Comparison of ENCODE assay signal across 1 cellular context in the genomic region with DNA sequence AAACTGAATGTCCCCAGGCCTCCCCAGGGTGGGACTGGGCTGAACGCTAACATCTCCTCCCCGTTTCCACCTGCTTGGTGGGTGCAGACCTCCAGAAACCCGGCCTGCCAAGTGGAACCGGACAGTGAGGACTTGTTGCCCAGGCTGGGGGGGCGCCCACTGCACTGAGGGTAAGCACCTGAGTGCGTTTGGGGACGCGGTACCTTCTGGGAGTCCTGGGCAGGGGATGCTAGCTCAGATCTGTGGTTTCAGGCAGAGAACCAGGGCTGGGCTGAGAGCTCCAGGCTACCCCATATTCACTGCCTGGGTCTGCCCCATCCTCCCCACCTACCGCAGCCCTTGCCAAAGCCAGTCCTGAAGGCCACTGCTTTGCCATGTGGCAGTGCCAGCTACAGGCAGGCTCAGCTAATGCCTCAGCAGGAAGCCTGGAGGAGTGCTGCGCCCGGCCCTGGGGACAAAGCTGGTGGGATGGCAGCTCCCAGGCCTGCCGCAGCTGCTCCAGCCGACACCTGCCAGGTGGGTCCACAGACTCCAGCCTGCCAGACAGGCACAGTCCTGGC.
TF ChIP-seq lines count a peak whose summit lies in the region.

No MANE protein-coding gene starts in this region.

TF ChIP-seq in K562, 482 proteins besides CTCF, POLR2A, EP300 and RAD21 (continued from another document):
- no peak for TF ChIP-seq BRCA1 (IDR thresholded peaks at IDR 0.05)
- 0 out of 2 replicates have a peak, but pooled peaks have one; percentile 13 for TF ChIP-seq BRCA1 (CRISPR knock-in tag; IDR thresholded peaks at IDR 0.05)
- peak; percentile 22 for TF ChIP-seq HMGN3 (IDR thresholded peaks at IDR 0.05; ENCODE audit: borderline replicate concordance, extremely low read depth, insufficient read length, low read depth, low read length)
- TF ChIP-seq ZNF717 (CRISPR knock-in tag; IDR thresholded peaks at IDR 0.05), result no peak
- TF ChIP-seq, protein P1, sequence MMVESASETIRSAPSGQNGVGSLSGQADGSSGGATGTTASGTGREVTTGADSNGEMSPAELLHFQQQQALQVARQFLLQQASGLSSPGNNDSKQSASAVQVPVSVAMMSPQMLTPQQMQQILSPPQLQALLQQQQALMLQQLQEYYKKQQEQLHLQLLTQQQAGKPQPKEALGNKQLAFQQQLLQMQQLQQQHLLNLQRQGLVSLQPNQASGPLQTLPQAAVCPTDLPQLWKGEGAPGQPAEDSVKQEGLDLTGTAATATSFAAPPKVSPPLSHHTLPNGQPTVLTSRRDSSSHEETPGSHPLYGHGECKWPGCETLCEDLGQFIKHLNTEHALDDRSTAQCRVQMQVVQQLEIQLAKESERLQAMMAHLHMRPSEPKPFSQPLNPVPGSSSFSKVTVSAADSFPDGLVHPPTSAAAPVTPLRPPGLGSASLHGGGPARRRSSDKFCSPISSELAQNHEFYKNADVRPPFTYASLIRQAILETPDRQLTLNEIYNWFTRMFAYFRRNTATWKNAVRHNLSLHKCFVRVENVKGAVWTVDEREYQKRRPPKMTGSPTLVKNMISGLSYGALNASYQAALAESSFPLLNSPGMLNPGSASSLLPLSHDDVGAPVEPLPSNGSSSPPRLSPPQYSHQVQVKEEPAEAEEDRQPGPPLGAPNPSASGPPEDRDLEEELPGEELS (CRISPR knock-in tag; IDR thresholded peaks at IDR 0.05; ENCODE audit: borderline replicate concordance), result 0 out of 2 replicates have a peak, but pooled peaks have one; percentile 41
- TF ChIP-seq, protein P2, sequence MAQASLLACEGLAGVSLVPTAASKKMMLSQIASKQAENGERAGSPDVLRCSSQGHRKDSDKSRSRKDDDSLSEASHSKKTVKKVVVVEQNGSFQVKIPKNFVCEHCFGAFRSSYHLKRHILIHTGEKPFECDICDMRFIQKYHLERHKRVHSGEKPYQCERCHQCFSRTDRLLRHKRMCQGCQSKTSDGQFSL (CRISPR knock-in tag; IDR thresholded peaks at IDR 0.05), result peak; percentile 63; the same call in 1 of the 2 replicates
- TF ChIP-seq, protein P2 (tag; IDR thresholded peaks at IDR 0.05), result no peak
- TF ChIP-seq CEBPG (CRISPR knock-in tag; IDR thresholded peaks at IDR 0.05), result peak; percentile 32; the same call in 1 of the 2 replicates
- no peak for TF ChIP-seq CEBPG (tag; conservative IDR thresholded peaks at IDR 0.05 in 1 of 2, IDR thresholded peaks at IDR 0.05 in 1 of 2)
- TF ChIP-seq ZNF184 (CRISPR knock-in tag; IDR thresholded peaks at IDR 0.05), result peak; percentile 35; the same call in 1 of the 2 replicates
- TF ChIP-seq GABPB1 (CRISPR knock-in tag; IDR thresholded peaks at IDR 0.05), result no peak
- TF ChIP-seq ZNF431 (CRISPR knock-in tag; IDR thresholded peaks at IDR 0.05), result peak; percentile 54; the same call in 1 of the 2 replicates
